Comparison of ENCODE assay signal across 15 cellular contexts in the genomic region with DNA sequence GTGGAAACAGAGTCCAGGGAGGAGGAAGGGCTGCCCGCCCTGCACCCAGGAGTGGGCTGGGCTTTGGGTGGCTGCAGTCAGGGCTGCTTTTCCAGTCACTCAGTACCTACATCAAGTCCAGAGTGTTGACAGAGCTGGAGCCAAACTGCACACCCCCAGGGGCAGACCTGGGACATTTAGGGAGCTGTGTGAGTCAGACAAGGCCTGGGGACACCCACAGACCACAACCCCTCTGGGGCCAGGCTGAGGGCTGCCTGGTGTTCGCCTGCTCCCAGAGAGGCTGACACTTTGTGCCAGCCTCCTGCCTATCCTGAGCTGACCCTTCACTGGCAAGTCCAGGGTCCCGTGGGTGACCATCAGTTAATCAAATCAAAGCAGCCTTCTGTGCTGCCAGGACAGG.
A peak's percentile ranks its signal among the peaks of the same experiment; 100 is the strongest.
DNase-seq lines count a peak whose midpoint lies in the region; ATAC-seq, FAIRE-seq and TF ChIP-seq lines count a peak whose summit lies in the region.
"Had no signal": no experiment of that assay in that cellular context is flagged by ENCODE, and none has a peak within 500 bp of the region (broad histone marks: within the 10 kb centered on the region; RNA-seq: fewer than 3 reads in every experiment).

No MANE protein-coding gene starts in this region.

- WGBS in K562 (ENCODE audit: insufficient coverage, low coverage, missing lambda C conversion rate), result 11% methylated on average over 1 of the region's 3 CpGs

- no peaks in the 10 kb centered on the region for H3K9me3 ChIP-seq in K562 (replicated peaks; ENCODE audit: control insufficient read depth, insufficient read depth, low read depth, low read length)

- H3K4me2 ChIP-seq in K562 (ENCODE audit: insufficient read depth, low read length), result no peak overlapping the region

- no peak for FAIRE-seq in K562 (lab: Jason Lieb, UNC)
- FAIRE-seq: H54 had no signal

- no peak overlapping the region for H2AFZ ChIP-seq in K562 (ENCODE audit: low read depth, low read length)
- H2AFZ ChIP-seq: parathyroid adenoma had no signal

- no peak for ATAC-seq in K562
- ATAC-seq in stimulated activated naive CD8-positive, alpha-beta T cell treated with anti-CD3 and anti-CD28 coated beads, Interleukin-15, amount 100 ng/mL, for 72 hours, result peak; percentile 18
- ATAC-seq in HG02840 (IDR thresholded peaks at IDR 0.05; ENCODE audit: low FRiP score, unreplicated experiment), result no peak
- ATAC-seq in Right ventricle myocardium inferior, result no peak

- H3K27me3 Mint-ChIP-seq in stimulated activated naive CD8-positive, alpha-beta T cell treated with anti-CD3 and anti-CD28 coated beads, Interleukin-15, amount 100 ng/mL, for 72 hours, result no peaks in the 10 kb centered on the region

- no peaks in the 10 kb centered on the region for H3K36me3 ChIP-seq in K562 (ENCODE audit: control insufficient read depth, insufficient read depth, low read length)

- peak overlapping the region in 1 of 2 experiments; percentile 45; a peak in 1 of 4 replicates for H3K9ac ChIP-seq in K562 (ENCODE audit: insufficient read depth in 1 of 2, low read depth in 2 of 2, low read length in 2 of 2)
- H3K9ac ChIP-seq: parathyroid adenoma had no signal

- H3K27ac ChIP-seq in VCaP (peak overlapping the region; percentile 73; the same call in 1 of the 2 replicates), K562 (ENCODE audit: extremely low read depth, low read depth, low read length) (no peak overlapping the region)
- H3K27ac ChIP-seq: parathyroid adenoma had no signal

- no peaks in the 10 kb centered on the region for H3K27me3 ChIP-seq in K562 (ENCODE audit: control insufficient read depth in 2 of 2, insufficient read depth in 2 of 2, low read length in 2 of 2)

- TF ChIP-seq POLR2A in K562 (conservative IDR thresholded peaks at IDR 0.05), result no peak

- H3K79me2 ChIP-seq in K562 (ENCODE audit: control insufficient read depth, insufficient read depth, low read length), result no peaks in the 10 kb centered on the region; the same call in 2 of the 3 replicates
- H3K79me2 ChIP-seq: parathyroid adenoma had no signal

- H3K27ac Mint-ChIP-seq in stimulated activated naive CD8-positive, alpha-beta T cell treated with anti-CD3 and anti-CD28 coated beads, Interleukin-15, amount 100 ng/mL, for 72 hours, result peak overlapping the region; percentile 19 to 86
- H3K27ac Mint-ChIP-seq: mesothelial cell of epicardium had no signal

- no peak for TF ChIP-seq EP300 in K562 (IDR thresholded peaks at IDR 0.05; ENCODE audit: low read length)

- TF ChIP-seq CTCF in VCaP (conservative IDR thresholded peaks at IDR 0.05), result no peak
- TF ChIP-seq CTCF in K562 (IDR thresholded peaks at IDR 0.05 in 2 of 3, conservative IDR thresholded peaks at IDR 0.05 in 1 of 3; ENCODE audit: insufficient read depth in 2 of 3, low read depth in 1 of 3, low read length in 3 of 3), result no peak

- H3K9me3 Mint-ChIP-seq in stimulated activated naive CD8-positive, alpha-beta T cell treated with anti-CD3 and anti-CD28 coated beads, Interleukin-15, amount 100 ng/mL, for 72 hours, result no peaks in the 10 kb centered on the region

- no TSS peak for BruUV-seq in K562 (replicated peaks; lab: Mats Ljungman, UMichigan)

- CTCF ChIA-PET in K562 (lab: Yijun Ruan, JAX; ENCODE audit: low intra/inter-chr PET ratio), result no interaction called here

- no peaks in the 10 kb centered on the region for H3K9me1 ChIP-seq in K562 (ENCODE audit: control insufficient read depth, insufficient read depth, low read length)

- no peaks in the 10 kb centered on the region for H4K20me1 ChIP-seq in K562 (replicated peaks; ENCODE audit: control insufficient read depth, insufficient read depth, low read length)

- peak overlapping the region; percentile 15 to 66 for H3K4me3 Mint-ChIP-seq in stimulated activated naive CD8-positive, alpha-beta T cell treated with anti-CD3 and anti-CD28 coated beads, Interleukin-15, amount 100 ng/mL, for 72 hours
- H3K4me3 Mint-ChIP-seq: mesothelial cell of epicardium had no signal

- H3K4me1 Mint-ChIP-seq in stimulated activated naive CD8-positive, alpha-beta T cell treated with anti-CD3 and anti-CD28 coated beads, Interleukin-15, amount 100 ng/mL, for 72 hours, result peaks cover 88% of the 10 kb centered on the region

- no peak for TF ChIP-seq RAD21 in K562 (CRISPR knock-in tag; conservative IDR thresholded peaks at IDR 0.05 in 1 of 2, IDR thresholded peaks at IDR 0.05 in 1 of 2)

- intact Hi-C loops in K562 (cut with micrococcal nuclease), result loop anchor here (10.0 kb wide), 1 partner anchor 123 kb away; no protein-coding TSS in a partner anchor
- intact Hi-C loops in Right ventricle myocardium inferior (cut with DNase I), result no loop called here

- DNase-seq in stimulated activated CD4-positive, alpha-beta T cell treated with anti-CD3 and anti-CD28 coated beads, Interleukin-15, amount 100 ng/mL, for 24 hours, result peak; percentile 55
- no peak for DNase-seq in stimulated activated CD4-positive, alpha-beta T cell treated with anti-CD3 and anti-CD28 coated beads, Interleukin-12 subunit alpha, Interleukin-12 subunit beta, amount 100 ng/mL, for 4 hours
- DNase-seq in K562 (ENCODE audit: extremely low read depth in 1 of 4, low spot score in 3 of 4), result peak in 2 of 4 experiments; percentile 15 to 17
- DNase-seq in stimulated activated naive CD8-positive, alpha-beta T cell treated with anti-CD3 and anti-CD28 coated beads, Interleukin-15, amount 100 ng/mL, for 72 hours, result peak; percentile 18 to 58
- DNase-seq in HuH-7.5 (ENCODE audit: low spot score), result no peak
- DNase-seq in Right ventricle myocardium inferior (ENCODE audit: missing footprints), result no peak
- DNase-seq: effector memory CD4-positive, alpha-beta T cell; foreskin melanocyte; NCI-H1092; NCI-H226 had no signal

- H3K4me3 ChIP-seq in K562, result no peak overlapping the region

- POLR2A ChIA-PET in K562 (lab: Yijun Ruan, JAX), result no interaction called here

- in situ Hi-C loops in K562 (cut with MboI), result no loop called here

- H3K4me1 ChIP-seq in K562 (replicated peaks in 1 of 2; ENCODE audit: control insufficient read depth in 2 of 2, insufficient read depth in 2 of 2, low read length in 2 of 2), result peaks cover 33 to 56% of the 10 kb centered on the region in 2 experiments
- H3K4me1 ChIP-seq: parathyroid adenoma had no signal

TF ChIP-seq in K562, 482 proteins besides CTCF, POLR2A, EP300 and RAD21:
- TF ChIP-seq NR2C2 (CRISPR knock-in tag; IDR thresholded peaks at IDR 0.05), result no peak
- TF ChIP-seq NR2C2 (tag; IDR thresholded peaks at IDR 0.05), result no peak
- TF ChIP-seq, protein P1, sequence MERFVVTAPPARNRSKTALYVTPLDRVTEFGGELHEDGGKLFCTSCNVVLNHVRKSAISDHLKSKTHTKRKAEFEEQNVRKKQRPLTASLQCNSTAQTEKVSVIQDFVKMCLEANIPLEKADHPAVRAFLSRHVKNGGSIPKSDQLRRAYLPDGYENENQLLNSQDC (CRISPR knock-in tag; IDR thresholded peaks at IDR 0.05), result no peak
- TF ChIP-seq EGR1 (conservative IDR thresholded peaks at IDR 0.05), result 0 out of 2 replicates have a peak, but pooled peaks have one; percentile 24

Comparison
In these comparisons a context has a peak if more than half of its experiments do, and no peak if none do; other contexts are left out.
1. DNase-seq: peak in stimulated activated CD4-positive, alpha-beta T cell treated with anti-CD3 and anti-CD28 coated beads, Interleukin-15, amount 100 ng/mL, for 24 hours (single experiment) and stimulated activated naive CD8-positive, alpha-beta T cell treated with anti-CD3 and anti-CD28 coated beads, Interleukin-15, amount 100 ng/mL, for 72 hours (2 of 2); none in stimulated activated CD4-positive, alpha-beta T cell treated with anti-CD3 and anti-CD28 coated beads, Interleukin-12 subunit alpha, Interleukin-12 subunit beta, amount 100 ng/mL, for 4 hours (single experiment), HuH-7.5 (single experiment) and Right ventricle myocardium inferior (single experiment).